ENCODE assay signal across 19 cellular contexts in the genomic region with DNA sequence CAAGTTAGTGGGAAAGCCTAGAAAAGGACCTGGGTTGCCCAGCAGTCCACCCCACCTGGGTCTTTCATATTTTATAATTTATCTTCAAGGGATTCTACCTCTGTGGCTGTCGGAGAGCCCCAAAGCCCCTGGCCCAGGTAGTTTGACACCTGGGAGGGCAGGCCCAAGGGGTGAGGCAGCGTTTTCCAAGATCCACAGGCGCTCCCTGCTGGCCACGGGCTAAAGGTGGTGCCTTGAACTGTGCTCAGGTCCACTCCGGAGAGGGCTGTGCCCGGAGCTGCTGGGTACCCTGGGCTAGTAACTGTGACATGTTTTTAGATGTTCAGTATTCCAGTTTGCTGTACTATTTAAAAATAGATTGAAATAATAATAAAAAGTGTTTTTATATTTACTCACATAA. TPM values are rescaled to one million over a fixed set of nuclear protein-coding genes. Genes with fewer than 3 reads are reported as not detected.
A peak's percentile ranks its signal among the peaks of the same experiment; 100 is the strongest.
DNase-seq lines count a peak whose midpoint lies in the region; ATAC-seq and TF ChIP-seq lines count a peak whose summit lies in the region.
"Had no signal": no experiment of that assay in that cellular context is flagged by ENCODE, and none has a peak within 500 bp of the region (broad histone marks: within the 10 kb centered on the region; RNA-seq: fewer than 3 reads in every experiment).

No MANE protein-coding gene starts in this region.

- no peak overlapping the region for H3K27ac Mint-ChIP-seq in MCF 10A (ENCODE audit: low read depth, unreplicated experiment)
- H3K27ac Mint-ChIP-seq: activated CD8-positive, alpha-beta memory T cell treated with anti-CD3 and anti-CD28 coated beads, Interleukin-2, amount 10 ng/mL, durations not matched to agents 7 days and 5 days; brain had no signal

- CTCF ChIA-PET in MCF 10A (lab: Yijun Ruan, JAX) = interaction anchor here (0.5 to 7.0 kb wide), 4 partner anchors 8 to 399 kb away, joined by 3 to 88 read pairs (median 13); no protein-coding TSS in a partner anchor

- H3K4me3 ChIP-seq in breast epithelium (no peak overlapping the region), NT2/D1 (ENCODE audit: insufficient read length, low read depth) (no peak overlapping the region), esophagus muscularis mucosa (no peak overlapping the region)
- H3K4me3 ChIP-seq: Peyer's patch, right atrium auricular region, testis had no signal

- TF ChIP-seq POLR2A in breast epithelium (IDR thresholded peaks at IDR 0.05) (no peak), esophagus muscularis mucosa (IDR thresholded peaks at IDR 0.05; ENCODE audit: low read depth) (no peak)

- no peak for ATAC-seq in HG02938 (IDR thresholded peaks at IDR 0.05; ENCODE audit: unreplicated experiment)
- ATAC-seq: activated CD8-positive, alpha-beta memory T cell treated with anti-CD3 and anti-CD28 coated beads, Interleukin-2, amount 10 ng/mL, durations not matched to agents 7 days and 5 days had no signal

- peaks cover 0 to 3% of the 10 kb centered on the region in 2 donors for H3K27me3 ChIP-seq in breast epithelium
- no peaks in the 10 kb centered on the region for H3K27me3 ChIP-seq in NT2/D1 (ENCODE audit: insufficient read depth, insufficient read length)
- H3K27me3 ChIP-seq in esophagus muscularis mucosa = no peaks in the 10 kb centered on the region
- H3K27me3 ChIP-seq: Peyer's patch, right atrium auricular region, testis had no signal

- POLR2A ChIA-PET in MCF 10A (lab: Yijun Ruan, JAX) = interaction anchor here (0.7 to 1.0 kb wide), 2 partner anchors 10 to 403 kb away, joined by 3 read pairs; no protein-coding TSS in a partner anchor

- H3K9me3 ChIP-seq in breast epithelium (no peaks in the 10 kb centered on the region), NT2/D1 (ENCODE audit: insufficient read depth, low read length) (no peaks in the 10 kb centered on the region), esophagus muscularis mucosa (no peaks in the 10 kb centered on the region)
- H3K9me3 ChIP-seq: Peyer's patch, right atrium auricular region, testis had no signal

- no peaks in the 10 kb centered on the region for H3K9me3 Mint-ChIP-seq in MCF 10A (ENCODE audit: unreplicated experiment)

- H3K9ac ChIP-seq in NT2/D1 (ENCODE audit: insufficient read length, low read depth) = no peak overlapping the region

- no peaks in the 10 kb centered on the region for H3K4me1 Mint-ChIP-seq in MCF 10A (ENCODE audit: insufficient read depth, unreplicated experiment)
- H3K4me1 Mint-ChIP-seq: activated CD8-positive, alpha-beta memory T cell treated with anti-CD3 and anti-CD28 coated beads, Interleukin-2, amount 10 ng/mL, durations not matched to agents 7 days and 5 days; brain had no signal

- TF ChIP-seq CTCF in MCF 10A (IDR thresholded peaks at IDR 0.05; ENCODE audit: unreplicated experiment) = no peak
- no peak for TF ChIP-seq CTCF in breast epithelium (IDR thresholded peaks at IDR 0.05)
- TF ChIP-seq CTCF in esophagus muscularis mucosa (IDR thresholded peaks at IDR 0.05) = no peak

- H3K27ac ChIP-seq in breast epithelium (no peak overlapping the region), esophagus muscularis mucosa (replicated peaks in 1 of 4) (no peak overlapping the region)
- H3K27ac ChIP-seq: Peyer's patch, right atrium auricular region, testis had no signal

- peaks cover 18% of the 10 kb centered on the region for H3K27me3 Mint-ChIP-seq in MCF 10A (ENCODE audit: insufficient read depth, unreplicated experiment)

- H3K4me1 ChIP-seq in breast epithelium (no peaks in the 10 kb centered on the region), NT2/D1 (ENCODE audit: insufficient read depth, insufficient read length) (no peaks in the 10 kb centered on the region), esophagus muscularis mucosa (no peaks in the 10 kb centered on the region)
- H3K4me1 ChIP-seq: Peyer's patch, right atrium auricular region, testis had no signal

- 56% methylated on average over 6 of the region's 6 CpGs for WGBS in esophagus muscularis mucosa

- H3K36me3 Mint-ChIP-seq in MCF 10A (ENCODE audit: insufficient read depth, unreplicated experiment) = no peaks in the 10 kb centered on the region
- H3K36me3 Mint-ChIP-seq: activated CD8-positive, alpha-beta memory T cell treated with anti-CD3 and anti-CD28 coated beads, Interleukin-2, amount 10 ng/mL, durations not matched to agents 7 days and 5 days; brain had no signal

- no TSS peak for BruUV-seq in MCF 10A (replicated peaks; lab: Mats Ljungman, UMichigan)

- DNase-seq in MCF 10A (ENCODE audit: unreplicated experiment) (peak; percentile 38), breast epithelium (ENCODE audit: low spot score in 2 of 2) (no peak), NT2/D1 (ENCODE audit: low read depth, low spot score) (peak; percentile 11), esophagus muscularis mucosa (ENCODE audit: extremely low spot score) (peak; percentile 86), T-helper 1 cell (no peak), cerebellar cortex (ENCODE audit: low spot score) (no peak)
- no peak for DNase-seq in activated naive CD4-positive, alpha-beta T cell treated with Interleukin-2 at 50 U/mL for 16 hours
- DNase-seq: activated CD8-positive, alpha-beta memory T cell treated with anti-CD3 and anti-CD28 coated beads, Interleukin-2, amount 10 ng/mL, durations not matched to agents 7 days and 5 days; DMS153; foreskin fibroblast; Kasumi-1; mesendoderm; NCI-H446; Peyer's patch; SW 1271; testis had no signal

- no peak overlapping the region for H3K4me3 Mint-ChIP-seq in MCF 10A (ENCODE audit: unreplicated experiment)
- H3K4me3 Mint-ChIP-seq: activated CD8-positive, alpha-beta memory T cell treated with anti-CD3 and anti-CD28 coated beads, Interleukin-2, amount 10 ng/mL, durations not matched to agents 7 days and 5 days; brain had no signal

- H3K36me3 ChIP-seq in breast epithelium (no peaks in the 10 kb centered on the region), NT2/D1 (ENCODE audit: insufficient read depth, insufficient read length, low read length) (no peaks in the 10 kb centered on the region), esophagus muscularis mucosa (no peaks in the 10 kb centered on the region)
- H3K36me3 ChIP-seq: Peyer's patch, right atrium auricular region had no signal

- intact Hi-C loops in MCF 10A (cut with micrococcal nuclease) (no loop called here), breast epithelium (cut with DNase I; ENCODE audit: low total_unique reads) (no loop called here), esophagus muscularis mucosa (cut with DNase I) (no loop called here)

- TF ChIP-seq EP300 in esophagus muscularis mucosa (IDR thresholded peaks at IDR 0.05) = no peak

RNA-seq across cellular contexts. Expression of a gene that starts 37.2 kb away (rescaled TPM):
- total RNA-seq in MCF 10A (2022) = not detected in 2 replicates
- under 1 TPM in 1 of 3 donors, not detected in 2; 0.66 TPM for total RNA-seq in breast epithelium
- total RNA-seq in esophagus muscularis mucosa = 1 to 10 TPM in 1 of 4 donors, under 1 TPM in 1, not detected in 2; 0.23 to 3.7 TPM
- total RNA-seq: activated CD8-positive, alpha-beta memory T cell treated with anti-CD3 and anti-CD28 coated beads, Interleukin-2, amount 10 ng/mL, durations not matched to agents 7 days and 5 days; right atrium auricular region had no signal

RNA-seq across cellular contexts. Expression of a gene that starts 59.3 kb away (rescaled TPM):
- total RNA-seq in MCF 10A (2022) (not detected in 2 replicates), breast epithelium (not detected), esophagus muscularis mucosa (not detected)
- total RNA-seq: activated CD8-positive, alpha-beta memory T cell treated with anti-CD3 and anti-CD28 coated beads, Interleukin-2, amount 10 ng/mL, durations not matched to agents 7 days and 5 days; Peyer's patch; right atrium auricular region had no signal

Comparison
In these comparisons a context has a peak if more than half of its experiments do, and no peak if none do; other contexts are left out.
1. DNase-seq: peak in MCF 10A (single experiment), NT2/D1 (single experiment) and esophagus muscularis mucosa (single experiment); none in breast epithelium (0 of 2), T-helper 1 cell (0 of 5), cerebellar cortex (single experiment) and activated naive CD4-positive, alpha-beta T cell treated with Interleukin-2 at 50 U/mL for 16 hours (single experiment).